Comparison of ENCODE assay signal across 1 cellular context in the genomic region with DNA sequence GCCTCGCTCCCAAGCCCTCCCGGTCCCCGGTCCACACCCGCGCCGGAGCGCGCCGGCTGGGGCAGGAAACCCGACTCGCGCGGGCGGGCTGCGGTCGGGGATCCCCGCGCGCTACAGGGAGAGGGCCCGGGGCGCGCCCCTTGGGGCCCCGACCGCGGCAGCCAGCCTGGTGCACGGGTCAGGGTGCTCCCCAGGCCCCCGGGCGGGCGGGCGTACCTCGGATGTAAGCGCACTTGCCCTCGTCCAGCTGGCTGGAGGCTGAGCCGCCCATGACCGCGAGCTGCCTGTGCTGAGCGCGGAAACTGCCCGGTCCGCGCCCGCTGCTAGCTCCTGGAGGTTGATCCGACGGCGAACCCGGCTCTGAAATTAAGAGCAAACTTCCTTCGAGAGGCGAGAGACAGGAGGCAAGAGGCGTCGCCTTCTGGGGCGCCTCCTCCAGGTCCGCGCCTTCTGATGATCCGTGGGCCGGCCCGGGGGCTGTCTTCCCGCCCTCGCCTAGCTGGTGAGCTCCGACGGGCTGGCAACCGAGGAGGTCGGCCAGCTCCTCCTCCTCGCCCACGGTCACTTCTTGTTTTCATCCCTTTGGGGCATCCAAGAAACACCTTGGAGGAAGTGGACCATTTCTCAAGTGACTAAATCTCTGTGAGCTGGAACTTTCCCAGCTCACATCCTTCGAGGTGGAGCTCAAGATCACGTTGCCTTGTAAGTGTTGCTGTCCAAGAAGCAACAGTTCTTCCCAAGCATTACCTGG.
TF ChIP-seq lines count a peak whose summit lies in the region.

A gene with protein sequence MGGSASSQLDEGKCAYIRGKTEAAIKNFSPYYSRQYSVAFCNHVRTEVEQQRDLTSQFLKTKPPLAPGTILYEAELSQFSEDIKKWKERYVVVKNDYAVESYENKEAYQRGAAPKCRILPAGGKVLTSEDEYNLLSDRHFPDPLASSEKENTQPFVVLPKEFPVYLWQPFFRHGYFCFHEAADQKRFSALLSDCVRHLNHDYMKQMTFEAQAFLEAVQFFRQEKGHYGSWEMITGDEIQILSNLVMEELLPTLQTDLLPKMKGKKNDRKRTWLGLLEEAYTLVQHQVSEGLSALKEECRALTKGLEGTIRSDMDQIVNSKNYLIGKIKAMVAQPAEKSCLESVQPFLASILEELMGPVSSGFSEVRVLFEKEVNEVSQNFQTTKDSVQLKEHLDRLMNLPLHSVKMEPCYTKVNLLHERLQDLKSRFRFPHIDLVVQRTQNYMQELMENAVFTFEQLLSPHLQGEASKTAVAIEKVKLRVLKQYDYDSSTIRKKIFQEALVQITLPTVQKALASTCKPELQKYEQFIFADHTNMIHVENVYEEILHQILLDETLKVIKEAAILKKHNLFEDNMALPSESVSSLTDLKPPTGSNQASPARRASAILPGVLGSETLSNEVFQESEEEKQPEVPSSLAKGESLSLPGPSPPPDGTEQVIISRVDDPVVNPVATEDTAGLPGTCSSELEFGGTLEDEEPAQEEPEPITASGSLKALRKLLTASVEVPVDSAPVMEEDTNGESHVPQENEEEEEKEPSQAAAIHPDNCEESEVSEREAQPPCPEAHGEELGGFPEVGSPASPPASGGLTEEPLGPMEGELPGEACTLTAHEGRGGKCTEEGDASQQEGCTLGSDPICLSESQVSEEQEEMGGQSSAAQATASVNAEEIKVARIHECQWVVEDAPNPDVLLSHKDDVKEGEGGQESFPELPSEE (minus strand): TSS at position 423 of the 751 bp plus-strand sequence. CDS start 152 bp downstream, at position 271.

TF ChIP-seq in K562, 482 proteins besides CTCF, POLR2A, EP300 and RAD21 (continued from another document and continues in another):
- TF ChIP-seq, protein P1, sequence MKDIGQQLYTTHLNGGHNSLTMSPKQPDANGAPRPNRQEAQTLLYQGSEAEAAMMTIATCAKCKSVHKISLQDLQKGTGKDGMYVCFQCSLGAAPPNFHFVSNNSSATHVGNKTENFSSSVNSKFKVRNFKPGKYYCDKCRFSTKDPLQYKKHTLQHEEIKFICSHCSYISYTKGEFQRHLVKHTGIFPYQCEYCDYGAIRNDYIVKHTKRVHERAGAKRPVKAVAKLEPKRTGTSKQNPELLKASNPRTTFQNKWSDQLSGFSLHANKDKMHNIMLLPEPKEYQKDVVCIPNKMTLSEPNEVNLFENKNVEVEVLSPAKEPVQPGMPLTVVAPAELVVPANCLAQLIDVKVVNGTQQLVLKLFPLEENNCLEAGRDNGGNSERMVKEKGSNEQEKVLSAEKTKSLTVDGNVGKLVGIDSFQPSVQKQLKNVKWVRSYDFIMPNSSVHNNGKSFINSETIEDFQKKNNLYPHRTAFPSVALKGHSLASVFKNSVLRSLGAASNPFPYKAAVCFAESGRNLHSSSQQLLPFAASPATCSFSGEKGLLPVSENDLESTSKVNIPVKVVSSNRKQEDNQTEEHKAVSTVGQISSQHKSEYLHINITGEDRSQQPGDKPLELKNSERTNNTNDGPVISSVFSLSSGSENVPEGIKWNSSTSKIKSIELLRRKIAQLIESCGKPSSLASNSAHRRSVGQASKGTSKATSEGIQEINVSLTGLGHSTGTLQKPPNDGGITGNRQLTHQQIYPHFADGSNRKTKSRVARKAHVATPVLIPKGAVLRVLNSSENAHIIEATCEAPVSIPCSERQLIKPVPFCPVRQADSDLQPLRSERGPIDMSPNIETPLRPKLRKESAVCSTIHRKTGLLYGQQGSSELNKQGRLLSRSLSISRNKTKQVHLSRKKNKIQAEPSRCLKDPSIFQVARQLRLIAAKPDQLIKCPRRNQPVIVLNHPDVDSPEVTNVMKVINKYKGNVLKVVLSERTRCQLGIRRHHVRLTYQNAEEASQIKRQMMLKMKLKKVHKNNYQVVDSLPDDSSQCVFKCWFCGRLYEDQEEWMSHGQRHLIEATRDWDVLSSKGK (CRISPR knock-in tag; IDR thresholded peaks at IDR 0.05), result no peak
- TF ChIP-seq, protein P2, sequence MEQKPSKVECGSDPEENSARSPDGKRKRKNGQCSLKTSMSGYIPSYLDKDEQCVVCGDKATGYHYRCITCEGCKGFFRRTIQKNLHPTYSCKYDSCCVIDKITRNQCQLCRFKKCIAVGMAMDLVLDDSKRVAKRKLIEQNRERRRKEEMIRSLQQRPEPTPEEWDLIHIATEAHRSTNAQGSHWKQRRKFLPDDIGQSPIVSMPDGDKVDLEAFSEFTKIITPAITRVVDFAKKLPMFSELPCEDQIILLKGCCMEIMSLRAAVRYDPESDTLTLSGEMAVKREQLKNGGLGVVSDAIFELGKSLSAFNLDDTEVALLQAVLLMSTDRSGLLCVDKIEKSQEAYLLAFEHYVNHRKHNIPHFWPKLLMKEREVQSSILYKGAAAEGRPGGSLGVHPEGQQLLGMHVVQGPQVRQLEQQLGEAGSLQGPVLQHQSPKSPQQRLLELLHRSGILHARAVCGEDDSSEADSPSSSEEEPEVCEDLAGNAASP (IDR thresholded peaks at IDR 0.05), result no peak
- no peak for TF ChIP-seq DIDO1 (tag; IDR thresholded peaks at IDR 0.05; ENCODE audit: low read depth)
- TF ChIP-seq HDAC6 (IDR thresholded peaks at IDR 0.05; ENCODE audit: low read depth, low read length), result no peak
- TF ChIP-seq ZNF175 (CRISPR knock-in tag; IDR thresholded peaks at IDR 0.05; ENCODE audit: low read depth), result no peak
- no peak for TF ChIP-seq ZNF830 (CRISPR knock-in tag; IDR thresholded peaks at IDR 0.05)
- TF ChIP-seq, protein P3, sequence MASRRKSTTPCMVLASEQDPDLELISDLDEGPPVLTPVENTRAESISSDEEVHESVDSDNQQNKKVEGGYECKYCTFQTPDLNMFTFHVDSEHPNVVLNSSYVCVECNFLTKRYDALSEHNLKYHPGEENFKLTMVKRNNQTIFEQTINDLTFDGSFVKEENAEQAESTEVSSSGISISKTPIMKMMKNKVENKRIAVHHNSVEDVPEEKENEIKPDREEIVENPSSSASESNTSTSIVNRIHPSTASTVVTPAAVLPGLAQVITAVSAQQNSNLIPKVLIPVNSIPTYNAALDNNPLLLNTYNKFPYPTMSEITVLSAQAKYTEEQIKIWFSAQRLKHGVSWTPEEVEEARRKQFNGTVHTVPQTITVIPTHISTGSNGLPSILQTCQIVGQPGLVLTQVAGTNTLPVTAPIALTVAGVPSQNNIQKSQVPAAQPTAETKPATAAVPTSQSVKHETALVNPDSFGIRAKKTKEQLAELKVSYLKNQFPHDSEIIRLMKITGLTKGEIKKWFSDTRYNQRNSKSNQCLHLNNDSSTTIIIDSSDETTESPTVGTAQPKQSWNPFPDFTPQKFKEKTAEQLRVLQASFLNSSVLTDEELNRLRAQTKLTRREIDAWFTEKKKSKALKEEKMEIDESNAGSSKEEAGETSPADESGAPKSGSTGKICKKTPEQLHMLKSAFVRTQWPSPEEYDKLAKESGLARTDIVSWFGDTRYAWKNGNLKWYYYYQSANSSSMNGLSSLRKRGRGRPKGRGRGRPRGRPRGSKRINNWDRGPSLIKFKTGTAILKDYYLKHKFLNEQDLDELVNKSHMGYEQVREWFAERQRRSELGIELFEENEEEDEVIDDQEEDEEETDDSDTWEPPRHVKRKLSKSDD (conservative IDR thresholded peaks at IDR 0.05; ENCODE audit: low read length), result no peak; the same call in 1 of the 2 replicates
- TF ChIP-seq PCBP2 (IDR thresholded peaks at IDR 0.05; ENCODE audit: low read depth, low read length, poor library complexity, severe bottlenecking), result no peak
- TF ChIP-seq, protein P4, sequence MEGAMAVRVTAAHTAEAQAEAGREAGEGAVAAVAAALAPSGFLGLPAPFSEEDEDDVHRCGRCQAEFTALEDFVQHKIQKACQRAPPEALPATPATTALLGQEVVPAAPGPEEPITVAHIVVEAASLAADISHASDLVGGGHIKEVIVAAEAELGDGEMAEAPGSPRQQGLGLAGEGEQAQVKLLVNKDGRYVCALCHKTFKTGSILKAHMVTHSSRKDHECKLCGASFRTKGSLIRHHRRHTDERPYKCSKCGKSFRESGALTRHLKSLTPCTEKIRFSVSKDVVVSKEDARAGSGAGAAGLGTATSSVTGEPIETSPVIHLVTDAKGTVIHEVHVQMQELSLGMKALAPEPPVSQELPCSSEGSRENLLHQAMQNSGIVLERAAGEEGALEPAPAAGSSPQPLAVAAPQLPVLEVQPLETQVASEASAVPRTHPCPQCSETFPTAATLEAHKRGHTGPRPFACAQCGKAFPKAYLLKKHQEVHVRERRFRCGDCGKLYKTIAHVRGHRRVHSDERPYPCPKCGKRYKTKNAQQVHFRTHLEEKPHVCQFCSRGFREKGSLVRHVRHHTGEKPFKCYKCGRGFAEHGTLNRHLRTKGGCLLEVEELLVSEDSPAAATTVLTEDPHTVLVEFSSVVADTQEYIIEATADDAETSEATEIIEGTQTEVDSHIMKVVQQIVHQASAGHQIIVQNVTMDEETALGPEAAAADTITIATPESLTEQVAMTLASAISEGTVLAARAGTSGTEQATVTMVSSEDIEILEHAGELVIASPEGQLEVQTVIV (CRISPR knock-in tag; IDR thresholded peaks at IDR 0.05; ENCODE audit: borderline replicate concordance), result 0 out of 2 replicates have a peak, but pooled peaks have one; percentile 33
- no peak for TF ChIP-seq ZNF77 (CRISPR knock-in tag; IDR thresholded peaks at IDR 0.05)
- TF ChIP-seq BRD4 (IDR thresholded peaks at IDR 0.05), result peak; percentile 81
- no peak for TF ChIP-seq CHD1 (IDR thresholded peaks at IDR 0.05; ENCODE audit: low read length)
- TF ChIP-seq ERF (CRISPR knock-in tag; IDR thresholded peaks at IDR 0.05), result no peak
- no peak for TF ChIP-seq ZFP30 (CRISPR knock-in tag; IDR thresholded peaks at IDR 0.05; ENCODE audit: borderline replicate concordance)
- peak in 1 of 2 experiments; percentile 66; a peak in 1 of 3 replicates for TF ChIP-seq CBX3 (IDR thresholded peaks at IDR 0.05; ENCODE audit: borderline replicate concordance in 1 of 2, low read length in 2 of 2)
- TF ChIP-seq, protein P5, sequence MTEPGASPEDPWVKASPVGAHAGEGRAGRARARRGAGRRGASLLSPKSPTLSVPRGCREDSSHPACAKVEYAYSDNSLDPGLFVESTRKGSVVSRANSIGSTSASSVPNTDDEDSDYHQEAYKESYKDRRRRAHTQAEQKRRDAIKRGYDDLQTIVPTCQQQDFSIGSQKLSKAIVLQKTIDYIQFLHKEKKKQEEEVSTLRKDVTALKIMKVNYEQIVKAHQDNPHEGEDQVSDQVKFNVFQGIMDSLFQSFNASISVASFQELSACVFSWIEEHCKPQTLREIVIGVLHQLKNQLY (CRISPR knock-in tag; conservative IDR thresholded peaks at IDR 0.05), result no peak
- no peak for TF ChIP-seq ADNP (tag; IDR thresholded peaks at IDR 0.05)
- TF ChIP-seq FOXA1 (IDR thresholded peaks at IDR 0.05; ENCODE audit: borderline replicate concordance), result no peak
- TF ChIP-seq ARID1B (IDR thresholded peaks at IDR 0.05), result no peak; the same call in 1 of the 2 replicates
- no peak for TF ChIP-seq ZFPM2 (CRISPR knock-in tag; IDR thresholded peaks at IDR 0.05)
- TF ChIP-seq, protein P6, sequence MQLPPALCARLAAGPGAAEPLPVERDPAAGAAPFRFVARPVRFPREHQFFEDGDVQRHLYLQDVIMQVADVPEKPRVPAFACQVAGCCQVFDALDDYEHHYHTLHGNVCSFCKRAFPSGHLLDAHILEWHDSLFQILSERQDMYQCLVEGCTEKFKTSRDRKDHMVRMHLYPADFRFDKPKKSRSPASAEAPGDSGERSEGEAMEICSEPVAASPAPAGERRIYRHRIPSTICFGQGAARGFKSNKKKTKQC (CRISPR knock-in tag; IDR thresholded peaks at IDR 0.05), result peak; percentile 65
- TF ChIP-seq, protein P7, sequence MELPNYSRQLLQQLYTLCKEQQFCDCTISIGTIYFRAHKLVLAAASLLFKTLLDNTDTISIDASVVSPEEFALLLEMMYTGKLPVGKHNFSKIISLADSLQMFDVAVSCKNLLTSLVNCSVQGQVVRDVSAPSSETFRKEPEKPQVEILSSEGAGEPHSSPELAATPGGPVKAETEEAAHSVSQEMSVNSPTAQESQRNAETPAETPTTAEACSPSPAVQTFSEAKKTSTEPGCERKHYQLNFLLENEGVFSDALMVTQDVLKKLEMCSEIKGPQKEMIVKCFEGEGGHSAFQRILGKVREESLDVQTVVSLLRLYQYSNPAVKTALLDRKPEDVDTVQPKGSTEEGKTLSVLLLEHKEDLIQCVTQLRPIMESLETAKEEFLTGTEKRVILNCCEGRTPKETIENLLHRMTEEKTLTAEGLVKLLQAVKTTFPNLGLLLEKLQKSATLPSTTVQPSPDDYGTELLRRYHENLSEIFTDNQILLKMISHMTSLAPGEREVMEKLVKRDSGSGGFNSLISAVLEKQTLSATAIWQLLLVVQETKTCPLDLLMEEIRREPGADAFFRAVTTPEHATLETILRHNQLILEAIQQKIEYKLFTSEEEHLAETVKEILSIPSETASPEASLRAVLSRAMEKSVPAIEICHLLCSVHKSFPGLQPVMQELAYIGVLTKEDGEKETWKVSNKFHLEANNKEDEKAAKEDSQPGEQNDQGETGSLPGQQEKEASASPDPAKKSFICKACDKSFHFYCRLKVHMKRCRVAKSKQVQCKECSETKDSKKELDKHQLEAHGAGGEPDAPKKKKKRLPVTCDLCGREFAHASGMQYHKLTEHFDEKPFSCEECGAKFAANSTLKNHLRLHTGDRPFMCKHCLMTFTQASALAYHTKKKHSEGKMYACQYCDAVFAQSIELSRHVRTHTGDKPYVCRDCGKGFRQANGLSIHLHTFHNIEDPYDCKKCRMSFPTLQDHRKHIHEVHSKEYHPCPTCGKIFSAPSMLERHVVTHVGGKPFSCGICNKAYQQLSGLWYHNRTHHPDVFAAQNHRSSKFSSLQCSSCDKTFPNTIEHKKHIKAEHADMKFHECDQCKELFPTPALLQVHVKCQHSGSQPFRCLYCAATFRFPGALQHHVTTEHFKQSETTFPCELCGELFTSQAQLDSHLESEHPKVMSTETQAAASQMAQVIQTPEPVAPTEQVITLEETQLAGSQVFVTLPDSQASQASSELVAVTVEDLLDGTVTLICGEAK (IDR thresholded peaks at IDR 0.05), result no peak; the same call in 1 of the 2 replicates
- TF ChIP-seq, protein P7 (CRISPR knock-in tag; IDR thresholded peaks at IDR 0.05), result no peak
- no peak for TF ChIP-seq FOXA3 (CRISPR knock-in tag; conservative IDR thresholded peaks at IDR 0.05 in 1 of 2, IDR thresholded peaks at IDR 0.05 in 1 of 2)
- no peak for TF ChIP-seq ZSCAN32 (CRISPR knock-in tag; IDR thresholded peaks at IDR 0.05)
- peak; percentile 68 for TF ChIP-seq SUPT5H (IDR thresholded peaks at IDR 0.05)
- peak; percentile 57 for TF ChIP-seq RB1 (IDR thresholded peaks at IDR 0.05; ENCODE audit: low read depth)
